In genomic region chr6:38346291-38347079, GRCh38 we compare ENCODE assay signal across 19 cellular contexts.
DNase-seq lines count a peak whose midpoint lies in the region; TF ChIP-seq lines count a peak whose summit lies in the region.
"Had no signal": no experiment of that assay in that cellular context is flagged by ENCODE, and none has a peak within 500 bp of the region (broad histone marks: within the 10 kb centered on the region; RNA-seq: fewer than 3 reads in every experiment).

No MANE protein-coding gene starts in this region.

- no peak overlapping the region for H3K4me3 ChIP-seq in A673 (ENCODE audit: low read depth, low read length, poor library complexity, severe bottlenecking)
- no peak overlapping the region for H3K4me3 ChIP-seq in HFF-Myc (replicated peaks; ENCODE audit: low read depth, low read length)
- no peak overlapping the region for H3K4me3 ChIP-seq in adipocyte (ENCODE audit: low read length)
- H3K4me3 ChIP-seq in fibroblast of villous mesenchyme (ENCODE audit: low read depth, low read length): no peak overlapping the region
- H3K4me3 ChIP-seq: ascending aorta, skin epidermis, tibial nerve had no signal

- H3K27me3 ChIP-seq in A673 (replicated peaks; ENCODE audit: insufficient read depth, low read depth, low read length, poor library complexity) (no peaks in the 10 kb centered on the region), adipocyte (replicated peaks; ENCODE audit: control insufficient read depth, insufficient read depth, low read length) (no peaks in the 10 kb centered on the region)
- H3K27me3 ChIP-seq: ascending aorta, tibial nerve had no signal

- TF ChIP-seq CTCF in A673 (conservative IDR thresholded peaks at IDR 0.05; ENCODE audit: low read depth, low read length) (no peak), HFF-Myc (IDR thresholded peaks at IDR 0.05; ENCODE audit: low read depth, low read length, missing control alignments) (no peak), fibroblast of villous mesenchyme (IDR thresholded peaks at IDR 0.05; ENCODE audit: insufficient read depth, low read depth, low read length) (no peak)

- peak; percentile 76 for DNase-seq in A673 (ENCODE audit: low spot score)
- DNase-seq in HFF-Myc (ENCODE audit: extremely low read depth, low read depth): peak; percentile 90
- peak; percentile 81 for DNase-seq in adipocyte (ENCODE audit: low read depth)
- peak; percentile 38 for DNase-seq in fibroblast of villous mesenchyme (ENCODE audit: low read depth)
- DNase-seq in NCI-H1930 (lab: John Stamatoyannopoulos, UW): no peak
- no peak for DNase-seq in NCI-H748 treated with DMSO at 0.1 percent for 48 hours (lab: John Stamatoyannopoulos, UW)
- no peak for DNase-seq in RKO (ENCODE audit: low spot score)
- no peak for DNase-seq in activated CD4-positive, alpha-beta memory T cell treated with anti-CD3 and anti-CD28 coated beads for 36 hours
- DNase-seq: activated B cell treated with CpG ODN at 0.5 μM for 24 hours; activated T-cell treated with anti-CD3 and anti-CD28 coated beads, Interleukin-2, amount 50 U/mL, for 48 hours; AML-193; kidney; naive thymus-derived CD8-positive, alpha-beta T cell; NCI-H2081 treated with DMSO at 0.1 percent for 48 hours; RPMI8226 had no signal

- H3K27me3 Mint-ChIP-seq in activated CD4-positive, alpha-beta memory T cell treated with anti-CD3 and anti-CD28 coated beads for 36 hours: no peaks in the 10 kb centered on the region
- H3K27me3 Mint-ChIP-seq: activated B cell treated with CpG ODN at 0.5 μM for 24 hours; naive thymus-derived CD8-positive, alpha-beta T cell had no signal

- peaks cover 11% of the 10 kb centered on the region for H3K36me3 Mint-ChIP-seq in activated CD4-positive, alpha-beta memory T cell treated with anti-CD3 and anti-CD28 coated beads for 36 hours

- H3K4me3 Mint-ChIP-seq in activated CD4-positive, alpha-beta memory T cell treated with anti-CD3 and anti-CD28 coated beads for 36 hours: no peak overlapping the region
- H3K4me3 Mint-ChIP-seq: activated B cell treated with CpG ODN at 0.5 μM for 24 hours; naive thymus-derived CD8-positive, alpha-beta T cell had no signal

- BruUV-seq in A673 (replicated peaks; lab: Mats Ljungman, UMichigan): no TSS peak

- POLR2A ChIA-PET in A673 (lab: Charles Lee; ENCODE audit: low non-redundant PET): no interaction called here
- POLR2A ChIA-PET in activated CD4-positive, alpha-beta memory T cell treated with anti-CD3 and anti-CD28 coated beads for 36 hours (lab: Charles Lee): no interaction called here

- no peak overlapping the region for H3K27ac ChIP-seq in A673 (ENCODE audit: low read depth, low read length, poor library complexity, severe bottlenecking)
- H3K27ac ChIP-seq: ascending aorta, epithelial cell of prostate, tibial nerve had no signal

- H3K27ac Mint-ChIP-seq in activated CD4-positive, alpha-beta memory T cell treated with anti-CD3 and anti-CD28 coated beads for 36 hours: no peak overlapping the region
- H3K27ac Mint-ChIP-seq: activated B cell treated with CpG ODN at 0.5 μM for 24 hours had no signal

- CTCF ChIA-PET in A673 (lab: Charles Lee): no interaction called here
- CTCF ChIA-PET in activated CD4-positive, alpha-beta memory T cell treated with anti-CD3 and anti-CD28 coated beads for 36 hours (lab: Charles Lee): no interaction called here

- H3K4me1 ChIP-seq in A673 (ENCODE audit: insufficient read depth, low read length, poor library complexity, severe bottlenecking) (no peaks in the 10 kb centered on the region), adipocyte (ENCODE audit: control insufficient read depth, insufficient read depth, low read length) (peaks cover 18% of the 10 kb centered on the region)

- H3K9me3 Mint-ChIP-seq in activated CD4-positive, alpha-beta memory T cell treated with anti-CD3 and anti-CD28 coated beads for 36 hours: no peaks in the 10 kb centered on the region
- H3K9me3 Mint-ChIP-seq: activated B cell treated with CpG ODN at 0.5 μM for 24 hours; naive thymus-derived CD8-positive, alpha-beta T cell had no signal

- H3K36me3 ChIP-seq in A673 (ENCODE audit: insufficient read depth, low read length, poor library complexity, severe bottlenecking) (no peaks in the 10 kb centered on the region), adipocyte (ENCODE audit: control insufficient read depth, insufficient read depth, low read length, severe bottlenecking) (no peaks in the 10 kb centered on the region)
- H3K36me3 ChIP-seq: ascending aorta had no signal

- no peaks in the 10 kb centered on the region for H3K4me1 Mint-ChIP-seq in activated CD4-positive, alpha-beta memory T cell treated with anti-CD3 and anti-CD28 coated beads for 36 hours (ENCODE audit: low read depth)
- H3K4me1 Mint-ChIP-seq: activated B cell treated with CpG ODN at 0.5 μM for 24 hours had no signal

- no peaks in the 10 kb centered on the region for H3K9me3 ChIP-seq in A673 (ENCODE audit: low read depth, low read length, poor library complexity, severe bottlenecking)
- H3K9me3 ChIP-seq in adipocyte (ENCODE audit: control insufficient read depth, low read length): no peaks in the 10 kb centered on the region
- H3K9me3 ChIP-seq: ascending aorta, tibial nerve had no signal

- intact Hi-C loops in A673 (cut with micrococcal nuclease; ENCODE audit: unreplicated experiment): no loop called here
- intact Hi-C loops in activated CD4-positive, alpha-beta memory T cell treated with anti-CD3 and anti-CD28 coated beads for 36 hours (cut with micrococcal nuclease): no loop called here

- H3K9ac ChIP-seq in adipocyte (ENCODE audit: low read length): no peak overlapping the region

Comparison
In these comparisons a context has a peak if more than half of its experiments do, and no peak if none do; other contexts are left out.
1. DNase-seq: peak in A673 (single experiment), HFF-Myc (single experiment), adipocyte (single experiment) and fibroblast of villous mesenchyme (single experiment); none in NCI-H1930 (0 of 2), NCI-H748 treated with DMSO at 0.1 percent for 48 hours (single experiment), RKO (single experiment) and activated CD4-positive, alpha-beta memory T cell treated with anti-CD3 and anti-CD28 coated beads for 36 hours (single experiment).